Comparison of ENCODE assay signal across 9 cellular contexts in genomic region chr21:41359754-41360071, GRCh38. TPM values are rescaled to one million over a fixed set of nuclear protein-coding genes. Genes with fewer than 3 reads are reported as not detected.
DNase-seq lines count a peak whose midpoint lies in the region; ATAC-seq and TF ChIP-seq lines count a peak whose summit lies in the region.
"Not testable (repeated sequence)": the region's sequence is repeated elsewhere in the genome, so short reads cannot be mapped to it uniquely, and the experiment has no call there.
"Had no signal": no experiment of that assay in that cellular context is flagged by ENCODE, and none has a peak within 500 bp of the region (broad histone marks: within the 10 kb centered on the region; RNA-seq: fewer than 3 reads in every experiment).

No MANE protein-coding gene starts in this region.

- H3K4me1 ChIP-seq in CD4-positive, alpha-beta memory T cell (ENCODE audit: insufficient read depth, low read length): peaks cover 30% of the 10 kb centered on the region
- H3K4me1 ChIP-seq in duodenal mucosa (ENCODE audit: control insufficient read depth in 1 of 2, insufficient read depth in 2 of 2, low read length in 2 of 2): peaks cover 40 to 42% of the 10 kb centered on the region in 2 donors
- peaks cover 18 to 50% (median 37%) of the 10 kb centered on the region in 6 donors for H3K4me1 ChIP-seq in spleen

- not testable (repeated sequence) for TF ChIP-seq POLR2A in spleen (IDR thresholded peaks at IDR 0.05)

- not testable (repeated sequence) for H3K4me3 ChIP-seq in CD4-positive, alpha-beta memory T cell (ENCODE audit: low read length in 2 of 2); spleen
- H3K4me3 ChIP-seq in duodenal mucosa (ENCODE audit: low read depth in 1 of 2, low read length in 2 of 2): peak overlapping the region in 1 of 2 donors; percentile 31

- H3K27ac ChIP-seq in CD4-positive, alpha-beta memory T cell (ENCODE audit: low read depth, low read length): not testable (repeated sequence)
- H3K27ac ChIP-seq in duodenal mucosa (ENCODE audit: low read depth, low read length) (peak overlapping the region; percentile 50), spleen (peak overlapping the region in 5 of 8 donors; percentile 51 to 99 (median 95))

- H3K36me3 Mint-ChIP-seq in CD4-positive, alpha-beta memory T cell: peaks cover 10 to 15% of the 10 kb centered on the region in 2 donors
- H3K36me3 Mint-ChIP-seq in T-helper 17 cell (ENCODE audit: low read depth); naive thymus-derived CD8-positive, alpha-beta T cell: not testable (repeated sequence)
- H3K36me3 Mint-ChIP-seq in activated CD8-positive, alpha-beta memory T cell treated with anti-CD3 and anti-CD28 coated beads, Interleukin-2, amount 10 ng/mL, durations not matched to agents 7 days and 5 days: peaks cover 25% of the 10 kb centered on the region

- H3K27me3 ChIP-seq in CD4-positive, alpha-beta memory T cell (ENCODE audit: insufficient read depth, low read length); duodenal mucosa (ENCODE audit: control insufficient read depth in 1 of 2, insufficient read depth in 2 of 2, low read length in 2 of 2); spleen (replicated peaks in 1 of 7): not testable (repeated sequence)

- not testable (repeated sequence) for DNase-seq in CD4-positive, alpha-beta memory T cell; T-helper 17 cell; activated CD8-positive, alpha-beta memory T cell treated with anti-CD3 and anti-CD28 coated beads, Interleukin-2, amount 10 ng/mL, durations not matched to agents 7 days and 5 days; naive thymus-derived CD8-positive, alpha-beta T cell; spleen
- peak; percentile 45 to 47 for DNase-seq in left colon

- POLR2A ChIA-PET in CD4-positive, alpha-beta memory T cell (lab: Charles Lee; ENCODE audit: partially characterized antibody): interaction anchor here (5.8 kb wide), 1 partner anchor 11 kb away, joined by 67 read pairs; no protein-coding TSS in a partner anchor
- POLR2A ChIA-PET in naive thymus-derived CD8-positive, alpha-beta T cell (lab: Charles Lee): interaction anchor here (3.2 kb wide), 1 partner anchor 10 kb away, joined by 26 read pairs; no protein-coding TSS in a partner anchor

- ATAC-seq in T-helper 17 cell; activated CD8-positive, alpha-beta memory T cell treated with anti-CD3 and anti-CD28 coated beads, Interleukin-2, amount 10 ng/mL, durations not matched to agents 7 days and 5 days; naive thymus-derived CD8-positive, alpha-beta T cell: not testable (repeated sequence)
- ATAC-seq in left colon: peak; percentile 79

- 81 to 97% (median 93%) methylated on average over 4 of the region's 4 CpGs for WGBS in spleen, 5 donors

- H3K27ac Mint-ChIP-seq in CD4-positive, alpha-beta memory T cell: peak overlapping the region in 6 of 7 donors; percentile 16 to 79 (median 66)
- H3K27ac Mint-ChIP-seq in T-helper 17 cell: peak overlapping the region; percentile 63
- peak overlapping the region; percentile 20 for H3K27ac Mint-ChIP-seq in activated CD8-positive, alpha-beta memory T cell treated with anti-CD3 and anti-CD28 coated beads, Interleukin-2, amount 10 ng/mL, durations not matched to agents 7 days and 5 days
- H3K27ac Mint-ChIP-seq in naive thymus-derived CD8-positive, alpha-beta T cell: peak overlapping the region in 9 of 10 donors; percentile 22 to 100 (median 98)

- not testable (repeated sequence) for H3K27me3 Mint-ChIP-seq in CD4-positive, alpha-beta memory T cell; T-helper 17 cell; naive thymus-derived CD8-positive, alpha-beta T cell
- H3K27me3 Mint-ChIP-seq in activated CD8-positive, alpha-beta memory T cell treated with anti-CD3 and anti-CD28 coated beads, Interleukin-2, amount 10 ng/mL, durations not matched to agents 7 days and 5 days: peaks cover 12% of the 10 kb centered on the region

- intact Hi-C loops in CD4-positive, alpha-beta memory T cell (cut with micrococcal nuclease): loop anchor here (5.0 kb wide), 1 partner anchor 703 kb away; no protein-coding TSS in a partner anchor
- intact Hi-C loops in left colon (cut with DNase I, micrococcal nuclease) (loop anchor here in 1 of 2 donors (10.0 kb wide), 1 partner anchor 75 kb away; no protein-coding TSS in a partner anchor), spleen (cut with DNase I; ENCODE audit: low total_unique reads) (loop anchor here (10.0 kb wide), 1 partner anchor 65 kb away; the partner anchor contains the start of gene MX1)

- not testable (repeated sequence) for H3K36me3 ChIP-seq in CD4-positive, alpha-beta memory T cell (ENCODE audit: insufficient read depth, low read length); duodenal mucosa (ENCODE audit: control insufficient read depth in 1 of 2, insufficient read depth in 2 of 2, low read length in 2 of 2)
- peaks cover 0 to 13% (median 0%) of the 10 kb centered on the region in 6 donors for H3K36me3 ChIP-seq in spleen

- not testable (repeated sequence) for H3K9me3 ChIP-seq in CD4-positive, alpha-beta memory T cell (ENCODE audit: control insufficient read depth in 1 of 2, low read length in 2 of 2); T-helper 17 cell (ENCODE audit: control insufficient read depth, low read length, poor library complexity, severe bottlenecking); duodenal mucosa (ENCODE audit: control insufficient read depth in 1 of 2, low read length in 2 of 2); spleen

- peaks cover 22 to 39% (median 34%) of the 10 kb centered on the region in 4 donors for H3K4me1 Mint-ChIP-seq in CD4-positive, alpha-beta memory T cell
- peaks cover 26% of the 10 kb centered on the region for H3K4me1 Mint-ChIP-seq in T-helper 17 cell
- H3K4me1 Mint-ChIP-seq in activated CD8-positive, alpha-beta memory T cell treated with anti-CD3 and anti-CD28 coated beads, Interleukin-2, amount 10 ng/mL, durations not matched to agents 7 days and 5 days: peaks cover 34% of the 10 kb centered on the region
- peaks cover 14 to 40% (median 37%) of the 10 kb centered on the region in 4 donors for H3K4me1 Mint-ChIP-seq in naive thymus-derived CD8-positive, alpha-beta T cell

- CTCF ChIA-PET in CD4-positive, alpha-beta memory T cell (lab: Charles Lee; ENCODE audit: partially characterized antibody): interaction anchor here (1.4 kb wide), 1 partner anchor 13 kb away, joined by 3 read pairs; no protein-coding TSS in a partner anchor
- CTCF ChIA-PET in activated CD8-positive, alpha-beta memory T cell treated with anti-CD3 and anti-CD28 coated beads, Interleukin-2, amount 10 ng/mL, durations not matched to agents 7 days and 5 days (lab: Charles Lee): not testable (repeated sequence)

- not testable (repeated sequence) for TF ChIP-seq CTCF in spleen (IDR thresholded peaks at IDR 0.05 in 8 of 11, conservative IDR thresholded peaks at IDR 0.05 in 3 of 11)

- H3K4me3 Mint-ChIP-seq in CD4-positive, alpha-beta memory T cell: peak overlapping the region in 1 of 8 donors; percentile 32
- H3K4me3 Mint-ChIP-seq in T-helper 17 cell; activated CD8-positive, alpha-beta memory T cell treated with anti-CD3 and anti-CD28 coated beads, Interleukin-2, amount 10 ng/mL, durations not matched to agents 7 days and 5 days: not testable (repeated sequence)
- peak overlapping the region in 1 of 10 donors; percentile 1 for H3K4me3 Mint-ChIP-seq in naive thymus-derived CD8-positive, alpha-beta T cell

- not testable (repeated sequence) for H3K9me3 Mint-ChIP-seq in CD4-positive, alpha-beta memory T cell; activated CD8-positive, alpha-beta memory T cell treated with anti-CD3 and anti-CD28 coated beads, Interleukin-2, amount 10 ng/mL, durations not matched to agents 7 days and 5 days (ENCODE audit: low read depth); naive thymus-derived CD8-positive, alpha-beta T cell

- H3K9ac ChIP-seq in duodenal mucosa (ENCODE audit: low read depth in 1 of 2, low read length in 2 of 2): peak overlapping the region in 1 of 2 donors; percentile 6

RNA-seq across cellular contexts. Expression of gene MX2, which starts 2.1 kb away (rescaled TPM):
- 100 to 1,000 TPM in 1 of 2 experiments, 10 to 100 TPM in 1; 98.7 to 107 TPM for total RNA-seq in CD4-positive, alpha-beta memory T cell
- 10 to 100 TPM; 29.6 to 46.9 TPM for polyA plus RNA-seq in CD4-positive, alpha-beta memory T cell
- total RNA-seq in T-helper 17 cell: 10 to 100 TPM; 86.4 to 97.2 TPM
- 100 to 1,000 TPM in 1 of 2 experiments, 10 to 100 TPM in 1; 65.1 to 158 TPM for total RNA-seq in activated CD8-positive, alpha-beta memory T cell treated with anti-CD3 and anti-CD28 coated beads, Interleukin-2, amount 10 ng/mL, durations not matched to agents 7 days and 5 days
- total RNA-seq in left colon: 1 to 10 TPM; 3.8 TPM
- 100 to 1,000 TPM; 114 to 125 TPM for total RNA-seq in naive thymus-derived CD8-positive, alpha-beta T cell
- polyA plus RNA-seq in naive thymus-derived CD8-positive, alpha-beta T cell: 10 to 100 TPM; 27.8 to 49.6 (median 42.4) TPM
- total RNA-seq in spleen: 100 to 1,000 TPM in 2 of 7 donors, 10 to 100 TPM in 5; 56.5 to 109 (median 75.3) TPM
- polyA plus RNA-seq in spleen: 10 to 100 TPM; 20.0 to 34.6 (median 26.8) TPM

RNA-seq across cellular contexts. Expression of gene FAM3B, which starts 43.1 kb away (rescaled TPM):
- not detected for total RNA-seq in CD4-positive, alpha-beta memory T cell
- not detected for polyA plus RNA-seq in CD4-positive, alpha-beta memory T cell
- total RNA-seq in T-helper 17 cell (not detected), left colon (1 to 10 TPM in 1 of 2 donors, under 1 TPM in 1; 0.98 to 1.2 TPM), spleen (1 to 10 TPM in 2 of 7 donors, under 1 TPM in 2, not detected in 3; 0.77 to 1.3 (median 1.0) TPM)
- not detected for total RNA-seq in activated CD8-positive, alpha-beta memory T cell treated with anti-CD3 and anti-CD28 coated beads, Interleukin-2, amount 10 ng/mL, durations not matched to agents 7 days and 5 days
- total RNA-seq in naive thymus-derived CD8-positive, alpha-beta T cell: not detected
- polyA plus RNA-seq in naive thymus-derived CD8-positive, alpha-beta T cell: not detected
- polyA plus RNA-seq in spleen: 1 to 10 TPM; 1.4 to 1.9 (median 1.5) TPM
- total RNA-seq: GM12878, HFFc6 had no signal

Comparison
In these comparisons a context has a peak if more than half of its experiments do, and no peak if none do; other contexts are left out.
1. H3K27ac Mint-ChIP-seq: peak in every context shown above with its lines; median percentile 98 in naive thymus-derived CD8-positive, alpha-beta T cell; 66 in CD4-positive, alpha-beta memory T cell; 63 in T-helper 17 cell; 20 in activated CD8-positive, alpha-beta memory T cell treated with anti-CD3 and anti-CD28 coated beads, Interleukin-2, amount 10 ng/mL, durations not matched to agents 7 days and 5 days.
2. RNA of gene MX2, which starts 2.1 kb away (total RNA-seq): 65.1 to 158 TPM in activated CD8-positive, alpha-beta memory T cell treated with anti-CD3 and anti-CD28 coated beads, Interleukin-2, amount 10 ng/mL, durations not matched to agents 7 days and 5 days, 114 to 125 TPM in naive thymus-derived CD8-positive, alpha-beta T cell, 98.7 to 107 TPM in CD4-positive, alpha-beta memory T cell, 86.4 to 97.2 TPM in T-helper 17 cell and 56.5 to 109 TPM in spleen; 3.8 TPM in left colon; every median in the first group is over 10 times any median in the second.